In the genomic region with DNA sequence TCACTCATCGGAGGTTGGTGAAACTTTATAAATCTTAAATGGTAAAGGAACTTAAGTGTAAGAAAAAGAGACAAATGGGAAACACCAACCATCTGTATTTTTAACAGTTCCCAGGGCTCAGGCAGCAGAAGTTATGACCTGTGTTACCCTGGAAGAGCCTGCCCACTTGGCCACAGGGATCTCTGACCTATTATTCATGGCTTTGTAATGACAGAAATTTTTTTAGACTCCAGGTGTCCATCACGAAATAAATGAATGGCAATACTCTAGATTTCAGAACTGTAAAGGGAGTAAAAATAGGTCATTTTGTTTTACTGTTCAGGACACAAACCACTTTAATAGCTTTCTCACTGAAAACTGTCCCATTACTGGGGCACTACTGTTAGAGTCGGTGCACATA, we compare ENCODE assay signal across 30 cellular contexts.
"Had no signal": no experiment of that assay in that cellular context is flagged by ENCODE, and none has a peak within 500 bp of the region (broad histone marks: within the 10 kb centered on the region; RNA-seq: fewer than 3 reads in every experiment).

No MANE protein-coding gene starts in this region.

- H3K27me3 Mint-ChIP-seq: activated CD4-positive, alpha-beta memory T cell treated with anti-CD3 and anti-CD28 coated beads, Interleukin-2, amount 10 ng/mL, durations not matched to agents 7 days and 5 days; activated naive CD8-positive, alpha-beta T cell treated with anti-CD3 and anti-CD28 coated beads for 36 hours; activated T-helper 17 cell treated with anti-CD3 and anti-CD28 coated beads, Interleukin-2, amount 50 U/mL, for 72 hours had no signal

- H3K9me3 Mint-ChIP-seq: activated CD4-positive, alpha-beta memory T cell treated with anti-CD3 and anti-CD28 coated beads, Interleukin-2, amount 10 ng/mL, durations not matched to agents 7 days and 5 days; activated naive CD8-positive, alpha-beta T cell treated with anti-CD3 and anti-CD28 coated beads for 36 hours; activated T-cell treated with anti-CD3 and anti-CD28 coated beads, Interleukin-2, amount 50 U/mL, for 72 hours; activated T-helper 17 cell treated with anti-CD3 and anti-CD28 coated beads, Interleukin-2, amount 50 U/mL, for 72 hours had no signal

- H3K4me1 Mint-ChIP-seq: activated CD4-positive, alpha-beta memory T cell treated with anti-CD3 and anti-CD28 coated beads, Interleukin-2, amount 10 ng/mL, durations not matched to agents 7 days and 5 days; activated naive CD8-positive, alpha-beta T cell treated with anti-CD3 and anti-CD28 coated beads for 36 hours; activated T-helper 17 cell treated with anti-CD3 and anti-CD28 coated beads, Interleukin-2, amount 50 U/mL, for 72 hours had no signal

- H3K36me3 ChIP-seq: brain microvascular endothelial cell, WERI-Rb-1 had no signal

- H3K27ac ChIP-seq: brain microvascular endothelial cell, WERI-Rb-1 had no signal

- DNase-seq: activated CD4-positive, alpha-beta memory T cell treated with anti-CD3 and anti-CD28 coated beads, Interleukin-2, amount 10 ng/mL, durations not matched to agents 7 days and 5 days; activated CD4-positive, alpha-beta T cell treated with anti-CD3 and anti-CD28 coated beads for 1 hour; activated CD4-positive, alpha-beta T cell treated with anti-CD3 and anti-CD28 coated beads for 48 hours; activated CD4-positive, CD25-positive, alpha-beta regulatory T cell; activated effector memory CD4-positive, alpha-beta T cell treated with anti-CD3 and anti-CD28 coated beads, Interleukin-2, amount 50 U/mL, for 16 hours; activated naive CD4-positive, alpha-beta T cell; activated naive CD4-positive, alpha-beta T cell treated with anti-CD3 and anti-CD28 coated beads, Interleukin-2, amount 50 U/mL, for 16 hours; activated naive CD8-positive, alpha-beta T cell treated with anti-CD3 and anti-CD28 coated beads for 36 hours; activated T-cell treated with anti-CD3 and anti-CD28 coated beads, Interleukin-2, amount 50 U/mL, for 1 hour; activated T-cell treated with anti-CD3 and anti-CD28 coated beads, Interleukin-2, amount 50 U/mL, for 72 hours; amniotic stem cell; aorta; brain microvascular endothelial cell; central memory CD4-positive, alpha-beta T cell; Karpas-422; KBM-7; NCI-H1105; NCI-H1417 treated with DMSO at 0.1 percent for 48 hours; NCI-H187 treated with DMSO at 0.1 percent for 48 hours; NCI-H2081; NCI-H2171 treated with DMSO at 0.1 percent for 48 hours; NCI-H226; NCI-H524 treated with DMSO at 0.1 percent for 48 hours; Right ventricle myocardium superior; SW 1271; T-helper 1 cell; T-helper 2 cell; T1000; WERI-Rb-1 had no signal

- H3K27ac Mint-ChIP-seq: activated CD4-positive, alpha-beta memory T cell treated with anti-CD3 and anti-CD28 coated beads, Interleukin-2, amount 10 ng/mL, durations not matched to agents 7 days and 5 days; activated naive CD8-positive, alpha-beta T cell treated with anti-CD3 and anti-CD28 coated beads for 36 hours; activated T-cell treated with anti-CD3 and anti-CD28 coated beads, Interleukin-2, amount 50 U/mL, for 72 hours; activated T-helper 17 cell treated with anti-CD3 and anti-CD28 coated beads, Interleukin-2, amount 50 U/mL, for 72 hours had no signal

- ATAC-seq: activated T-cell treated with anti-CD3 and anti-CD28 coated beads, Interleukin-2, amount 50 U/mL, for 72 hours; activated T-helper 17 cell treated with anti-CD3 and anti-CD28 coated beads, Interleukin-2, amount 50 U/mL, for 72 hours had no signal

- H3K4me3 Mint-ChIP-seq: activated CD4-positive, alpha-beta memory T cell treated with anti-CD3 and anti-CD28 coated beads, Interleukin-2, amount 10 ng/mL, durations not matched to agents 7 days and 5 days; activated naive CD8-positive, alpha-beta T cell treated with anti-CD3 and anti-CD28 coated beads for 36 hours; activated T-cell treated with anti-CD3 and anti-CD28 coated beads, Interleukin-2, amount 50 U/mL, for 72 hours; activated T-helper 17 cell treated with anti-CD3 and anti-CD28 coated beads, Interleukin-2, amount 50 U/mL, for 72 hours had no signal

- H3K27me3 ChIP-seq: brain microvascular endothelial cell had no signal
